ENCODE assay signal across 1 cellular context in the genomic region with DNA sequence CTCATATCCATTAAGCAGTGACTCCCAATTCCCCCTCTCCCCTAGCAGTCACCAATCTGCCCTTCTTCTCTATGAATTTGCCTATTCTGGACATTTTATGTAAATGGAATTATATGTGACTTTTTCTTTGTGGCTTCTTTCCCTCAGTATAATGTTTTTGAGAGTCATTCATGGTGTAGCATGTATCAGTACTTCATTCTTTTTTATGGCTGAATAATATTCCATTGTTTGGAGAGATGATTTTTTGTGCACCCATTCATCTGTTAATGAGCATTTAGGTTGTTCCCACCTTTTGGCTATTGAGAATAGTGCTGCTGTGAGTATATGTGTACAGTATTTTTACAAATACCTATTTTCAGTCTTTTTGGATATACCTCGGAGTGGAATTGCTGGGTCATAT.
TF ChIP-seq lines count a peak whose summit lies in the region.

No MANE protein-coding gene starts in this region.

TF ChIP-seq in K562, 482 proteins besides CTCF, POLR2A, EP300 and RAD21 (continued from another document):
- TF ChIP-seq, protein P1, sequence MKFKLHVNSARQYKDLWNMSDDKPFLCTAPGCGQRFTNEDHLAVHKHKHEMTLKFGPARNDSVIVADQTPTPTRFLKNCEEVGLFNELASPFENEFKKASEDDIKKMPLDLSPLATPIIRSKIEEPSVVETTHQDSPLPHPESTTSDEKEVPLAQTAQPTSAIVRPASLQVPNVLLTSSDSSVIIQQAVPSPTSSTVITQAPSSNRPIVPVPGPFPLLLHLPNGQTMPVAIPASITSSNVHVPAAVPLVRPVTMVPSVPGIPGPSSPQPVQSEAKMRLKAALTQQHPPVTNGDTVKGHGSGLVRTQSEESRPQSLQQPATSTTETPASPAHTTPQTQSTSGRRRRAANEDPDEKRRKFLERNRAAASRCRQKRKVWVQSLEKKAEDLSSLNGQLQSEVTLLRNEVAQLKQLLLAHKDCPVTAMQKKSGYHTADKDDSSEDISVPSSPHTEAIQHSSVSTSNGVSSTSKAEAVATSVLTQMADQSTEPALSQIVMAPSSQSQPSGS (CRISPR knock-in tag; IDR thresholded peaks at IDR 0.05) = no peak
